Comparison of ENCODE assay signal across 11 cellular contexts in genomic region chr5:61304611-61305369, GRCh38. TPM values are rescaled to one million over a fixed set of nuclear protein-coding genes. Genes with fewer than 3 reads are reported as not detected.
DNase-seq lines count a peak whose midpoint lies in the region; ATAC-seq and TF ChIP-seq lines count a peak whose summit lies in the region.
"Had no signal": no experiment of that assay in that cellular context is flagged by ENCODE, and none has a peak within 500 bp of the region (broad histone marks: within the 10 kb centered on the region; RNA-seq: fewer than 3 reads in every experiment).

No MANE protein-coding gene starts in this region.

- no peak overlapping the region for H3K27ac Mint-ChIP-seq in activated naive CD8-positive, alpha-beta T cell treated with anti-CD3 and anti-CD28 coated beads for 36 hours
- H3K27ac Mint-ChIP-seq: activated CD4-positive, alpha-beta T cell treated with anti-CD3 and anti-CD28 coated beads, Interleukin-2, amount 10 ng/mL, durations not matched to agents 24 days and 14 days had no signal

- H3K36me3 ChIP-seq in GM23248 (ENCODE audit: low read depth): no peaks in the 10 kb centered on the region
- H3K36me3 ChIP-seq in OCI-LY3 (replicated peaks; ENCODE audit: low read depth, low read length): no peaks in the 10 kb centered on the region
- no peaks in the 10 kb centered on the region for H3K36me3 ChIP-seq in suprapubic skin

- no peaks in the 10 kb centered on the region for H3K36me3 Mint-ChIP-seq in activated naive CD8-positive, alpha-beta T cell treated with anti-CD3 and anti-CD28 coated beads for 36 hours
- H3K36me3 Mint-ChIP-seq: naive B cell had no signal

- H3K27me3 ChIP-seq in GM23248 (replicated peaks; ENCODE audit: insufficient read depth) (no peaks in the 10 kb centered on the region), OCI-LY3 (ENCODE audit: low read depth, low read length) (no peaks in the 10 kb centered on the region), suprapubic skin (no peaks in the 10 kb centered on the region)

- peak; percentile 96 for DNase-seq in GM23248
- peak; percentile 2 to 25 for DNase-seq in erythroblast (lab: John Stamatoyannopoulos, UW)
- no peak for DNase-seq in omental fat pad (ENCODE audit: low spot score)
- no peak for DNase-seq in medulla oblongata (ENCODE audit: extremely low spot score)
- no peak for DNase-seq in suprapubic skin (ENCODE audit: low spot score in 2 of 2)
- DNase-seq in activated naive CD8-positive, alpha-beta T cell treated with anti-CD3 and anti-CD28 coated beads for 36 hours: no peak
- no peak for DNase-seq in MV-4-11 (lab: John Stamatoyannopoulos, UW)
- DNase-seq: activated CD4-positive, alpha-beta T cell treated with anti-CD3 and anti-CD28 coated beads, Interleukin-2, amount 10 ng/mL, durations not matched to agents 24 days and 14 days; naive B cell; NCI-H2171 had no signal

- no peak for TF ChIP-seq POLR2A in erythroblast (IDR thresholded peaks at IDR 0.05; ENCODE audit: low read length)
- TF ChIP-seq POLR2A in suprapubic skin (IDR thresholded peaks at IDR 0.05): no peak

- no peak overlapping the region for H3K4me3 Mint-ChIP-seq in activated naive CD8-positive, alpha-beta T cell treated with anti-CD3 and anti-CD28 coated beads for 36 hours
- H3K4me3 Mint-ChIP-seq: activated CD4-positive, alpha-beta T cell treated with anti-CD3 and anti-CD28 coated beads, Interleukin-2, amount 10 ng/mL, durations not matched to agents 24 days and 14 days had no signal

- H3K9me2 ChIP-seq in GM23248 (ENCODE audit: insufficient read depth): no peaks in the 10 kb centered on the region

- H3F3A ChIP-seq in GM23248 (ENCODE audit: insufficient read depth): peaks cover 59% of the 10 kb centered on the region

- H3K79me2 ChIP-seq in GM23248 (ENCODE audit: insufficient read depth) (no peaks in the 10 kb centered on the region), OCI-LY3 (ENCODE audit: low read length) (no peaks in the 10 kb centered on the region)

- ATAC-seq in omental fat pad (ENCODE audit: low FRiP score): peak; percentile 94

- peaks cover 21% of the 10 kb centered on the region for H3K27me3 Mint-ChIP-seq in activated naive CD8-positive, alpha-beta T cell treated with anti-CD3 and anti-CD28 coated beads for 36 hours

- no peak overlapping the region for H2AFZ ChIP-seq in GM23248
- H2AFZ ChIP-seq in OCI-LY3 (ENCODE audit: low read depth, low read length): peak overlapping the region; percentile 74

- no peak for TF ChIP-seq CTCF in OCI-LY3 (IDR thresholded peaks at IDR 0.05; ENCODE audit: low read depth, low read length)
- no peak for TF ChIP-seq CTCF in omental fat pad (IDR thresholded peaks at IDR 0.05)
- no peak for TF ChIP-seq CTCF in suprapubic skin (IDR thresholded peaks at IDR 0.05)

- in situ Hi-C loops in GM23248 (cut with MboI): no loop called here

- H4K20me1 ChIP-seq in GM23248 (ENCODE audit: insufficient read depth) (no peaks in the 10 kb centered on the region), OCI-LY3 (ENCODE audit: insufficient read depth, low read length) (no peaks in the 10 kb centered on the region)

- peaks cover 17% of the 10 kb centered on the region for H3K4me1 Mint-ChIP-seq in activated naive CD8-positive, alpha-beta T cell treated with anti-CD3 and anti-CD28 coated beads for 36 hours

- H3K4me2 ChIP-seq in GM23248 (ENCODE audit: unreplicated experiment) (peak overlapping the region; percentile 9), OCI-LY3 (ENCODE audit: low read length) (peak overlapping the region; percentile 74)

- H3K4me3 ChIP-seq in GM23248: no peak overlapping the region
- H3K4me3 ChIP-seq in OCI-LY3 (ENCODE audit: low read length): peak overlapping the region; percentile 73
- H3K4me3 ChIP-seq in suprapubic skin: no peak overlapping the region

- H3K9ac ChIP-seq in GM23248 (peak overlapping the region; percentile 34), OCI-LY3 (ENCODE audit: low read length) (peak overlapping the region; percentile 11; the same call in 1 of the 2 replicates)

- H3K4me1 ChIP-seq in GM23248 (ENCODE audit: insufficient read depth): peaks cover 80% of the 10 kb centered on the region
- H3K4me1 ChIP-seq in OCI-LY3 (ENCODE audit: low read length): peaks cover 29% of the 10 kb centered on the region
- peaks cover 12% of the 10 kb centered on the region for H3K4me1 ChIP-seq in suprapubic skin

- WGBS in GM23248 (ENCODE audit: low coverage in 1 of 2, low lambda C conversion rate in 2 of 2, missing lambda C conversion rate in 2 of 2), 2 experiments: 51 to 52% methylated on average over 15 of the region's 15 CpGs
- WGBS in suprapubic skin: 54% methylated on average over 15 of the region's 15 CpGs

- H3K27ac ChIP-seq in GM23248: peak overlapping the region; percentile 58
- H3K27ac ChIP-seq in OCI-LY3 (ENCODE audit: low read length): no peak overlapping the region
- H3K27ac ChIP-seq in suprapubic skin: no peak overlapping the region

- no peak for TF ChIP-seq EP300 in suprapubic skin (IDR thresholded peaks at IDR 0.05)

- H3K9me3 ChIP-seq in GM23248 (ENCODE audit: low read depth) (no peaks in the 10 kb centered on the region), OCI-LY3 (ENCODE audit: insufficient read depth, low read length) (no peaks in the 10 kb centered on the region), suprapubic skin (no peaks in the 10 kb centered on the region)

- no peaks in the 10 kb centered on the region for H3K9me3 Mint-ChIP-seq in activated naive CD8-positive, alpha-beta T cell treated with anti-CD3 and anti-CD28 coated beads for 36 hours
- H3K9me3 Mint-ChIP-seq: activated CD4-positive, alpha-beta T cell treated with anti-CD3 and anti-CD28 coated beads, Interleukin-2, amount 10 ng/mL, durations not matched to agents 24 days and 14 days; naive B cell had no signal

RNA-seq across cellular contexts. Expression of gene ZSWIM6, which starts 27.3 kb away (rescaled TPM):
- 3.9 and 4.8 TPM in 2 replicates for total RNA-seq in GM23248 (2014; rRNA removed; shearing (Covaris generic))
- polyA plus RNA-seq in GM23248 (2016; fragmentation: Nextera tagmentation; extraction: Ambion mirVana): 0.96 and 1.5 TPM in 2 replicates
- total RNA-seq in omental fat pad (10 to 100 TPM in 3 of 4 donors, 1 to 10 TPM in 1; 9.7 to 31.1 (median 18.6) TPM), suprapubic skin (10 to 100 TPM in 1 of 4 donors, 1 to 10 TPM in 3; 7.3 to 12.2 (median 8.2) TPM)
- 1 to 10 TPM; 3.0 to 3.2 TPM for total RNA-seq in activated naive CD8-positive, alpha-beta T cell treated with anti-CD3 and anti-CD28 coated beads for 36 hours

Comparison
In these comparisons a context has a peak if more than half of its experiments do, and no peak if none do; other contexts are left out.
1. DNase-seq: peak in GM23248 (single experiment) and erythroblast (2 of 2); none in omental fat pad (single experiment), medulla oblongata (single experiment), suprapubic skin (0 of 2), activated naive CD8-positive, alpha-beta T cell treated with anti-CD3 and anti-CD28 coated beads for 36 hours (single experiment) and MV-4-11 (single experiment).